In the genomic region with DNA sequence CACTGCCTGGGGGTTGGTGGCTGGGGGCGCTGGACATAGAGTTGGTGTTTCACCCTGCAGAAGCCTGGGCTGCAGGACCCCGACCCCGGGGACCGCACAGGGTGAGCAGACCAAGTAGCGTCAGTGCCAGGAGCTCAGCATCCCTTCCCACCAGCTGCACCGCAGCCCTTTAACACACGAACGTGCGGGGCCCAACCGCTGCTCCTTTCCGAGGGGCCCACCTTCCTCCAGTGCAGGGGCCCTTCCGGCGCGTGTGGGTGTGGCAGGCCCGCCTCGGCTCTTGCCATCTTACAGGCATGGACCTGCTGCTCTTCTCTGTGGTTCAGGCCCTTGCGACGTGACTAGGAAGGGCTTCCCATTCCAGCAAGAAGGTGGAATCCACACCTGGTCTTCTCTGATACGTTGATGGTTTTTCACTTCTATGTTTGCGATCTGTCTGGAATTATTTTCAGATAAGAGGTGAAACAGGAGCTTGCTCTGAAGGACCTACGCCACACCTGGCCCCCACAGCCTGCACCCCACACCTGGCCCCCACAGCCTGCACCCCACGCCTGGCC, we compare ENCODE assay signal across 15 cellular contexts. TPM values are rescaled to one million over a fixed set of nuclear protein-coding genes. Genes with fewer than 3 reads are reported as not detected.
DNase-seq lines count a peak whose midpoint lies in the region; ATAC-seq and TF ChIP-seq lines count a peak whose summit lies in the region.
"Had no signal": no experiment of that assay in that cellular context is flagged by ENCODE, and none has a peak within 500 bp of the region (broad histone marks: within the 10 kb centered on the region; RNA-seq: fewer than 3 reads in every experiment).

No MANE protein-coding gene starts in this region.

- no peaks in the 10 kb centered on the region for H3K27me3 ChIP-seq in BLaER1 treated with 17β-estradiol and CSF1 and Interleukin-3, amounts not matched to agents 10 nM and 100 nM
- no peaks in the 10 kb centered on the region for H3K27me3 ChIP-seq in mammary epithelial cell (ENCODE audit: insufficient read depth, low read length)

- H3K9ac ChIP-seq in BLaER1 treated with 17β-estradiol and CSF1 and Interleukin-3, amounts not matched to agents 10 nM and 100 nM: peak overlapping the region in 8 of 11 experiments; percentile 91 to 100 (median 98); a peak in 14 of 22 replicates
- no peak overlapping the region for H3K9ac ChIP-seq in mammary epithelial cell (ENCODE audit: insufficient read depth, low read length)
- H3K9ac ChIP-seq: SK-N-SH had no signal

- BruUV-seq in mammary epithelial cell (replicated peaks; lab: Mats Ljungman, UMichigan): no TSS peak

- H3K27ac Mint-ChIP-seq in T-helper 17 cell (no peak overlapping the region), nephron (no peak overlapping the region)
- H3K27ac Mint-ChIP-seq: GM23338 had no signal

- peak overlapping the region; percentile 5 for H3K4me3 Mint-ChIP-seq in T-helper 17 cell
- H3K4me3 Mint-ChIP-seq in nephron: peak overlapping the region; percentile 69 to 78 (median 76)

- peaks cover 55 to 84% (median 71%) of the 10 kb centered on the region in 11 experiments for H4K20me1 ChIP-seq in BLaER1 treated with 17β-estradiol and CSF1 and Interleukin-3, amounts not matched to agents 10 nM and 100 nM
- no peaks in the 10 kb centered on the region for H4K20me1 ChIP-seq in mammary epithelial cell (ENCODE audit: insufficient read depth, low read length)

- peaks cover 2% of the 10 kb centered on the region for H3K36me3 Mint-ChIP-seq in T-helper 17 cell (ENCODE audit: low read depth)
- peaks cover 14% of the 10 kb centered on the region for H3K36me3 Mint-ChIP-seq in nephron (ENCODE audit: low read depth)

- H3K4me1 Mint-ChIP-seq in T-helper 17 cell (peaks cover 20% of the 10 kb centered on the region), nephron (no peaks in the 10 kb centered on the region)

- H3K27me3 Mint-ChIP-seq in T-helper 17 cell: no peaks in the 10 kb centered on the region
- no peaks in the 10 kb centered on the region for H3K27me3 Mint-ChIP-seq in nephron (ENCODE audit: low read depth)

- 94% methylated on average over 12 of the region's 22 CpGs for WGBS in mammary epithelial cell (ENCODE audit: low coverage, missing lambda C conversion rate)

- peaks cover 60% of the 10 kb centered on the region for H3K79me2 ChIP-seq in mammary epithelial cell (ENCODE audit: insufficient read depth, low read length)

- CTCF ChIA-PET in mammary epithelial cell (lab: Charles Lee; ENCODE audit: low non-redundant PET): no interaction called here

- DNase-seq in DMS79 treated with DMSO at 0.1 percent for 48 hours (lab: John Stamatoyannopoulos, UW): peak; percentile 88
- no peak for DNase-seq in T-helper 17 cell
- no peak for DNase-seq in mammary epithelial cell
- DNase-seq in pons (ENCODE audit: low spot score): no peak
- no peak for DNase-seq in NCI-H345 (lab: John Stamatoyannopoulos, UW)
- DNase-seq: NCI-H187, NCI-H446 treated with DMSO at 0.1 percent for 48 hours, Right ventricle myocardium superior had no signal

- peaks cover 37 to 71% (median 64%) of the 10 kb centered on the region in 10 experiments for H3K4me1 ChIP-seq in BLaER1 treated with 17β-estradiol and CSF1 and Interleukin-3, amounts not matched to agents 10 nM and 100 nM
- H3K4me1 ChIP-seq in mammary epithelial cell (ENCODE audit: insufficient read depth, low read length): peaks cover 12% of the 10 kb centered on the region

- intact Hi-C loops in mammary epithelial cell (cut with micrococcal nuclease): loop anchor here (5.0 kb wide), 1 partner anchor 70 kb away; a partner anchor contains a TSS

- peak overlapping the region in 4 of 10 experiments; percentile 95 to 99 (median 98); a peak in 5 of 20 replicates for H3K4me3 ChIP-seq in BLaER1 treated with 17β-estradiol and CSF1 and Interleukin-3, amounts not matched to agents 10 nM and 100 nM
- no peak overlapping the region for H3K4me3 ChIP-seq in mammary epithelial cell (replicated peaks in 1 of 3; ENCODE audit: insufficient read depth in 1 of 3, low read depth in 2 of 3, low read length in 3 of 3)

- peaks cover 21 to 49% (median 42%) of the 10 kb centered on the region in 11 experiments; a peak in 21 of 22 replicates for H3K36me3 ChIP-seq in BLaER1 treated with 17β-estradiol and CSF1 and Interleukin-3, amounts not matched to agents 10 nM and 100 nM
- no peaks in the 10 kb centered on the region for H3K36me3 ChIP-seq in mammary epithelial cell (ENCODE audit: insufficient read depth, low read length)

- peak overlapping the region in 10 of 11 experiments; percentile 96 to 100 (median 99); a peak in 19 of 22 replicates for H3K4me2 ChIP-seq in BLaER1 treated with 17β-estradiol and CSF1 and Interleukin-3, amounts not matched to agents 10 nM and 100 nM
- H3K4me2 ChIP-seq in mammary epithelial cell (ENCODE audit: insufficient read depth, low read depth, low read length): no peak overlapping the region

- dilution Hi-C loops in mammary epithelial cell (cut with HindIII; ENCODE audit: low sequenced_read_pairs): no loop called here

- TF ChIP-seq CTCF in nephron (IDR thresholded peaks at IDR 0.05; ENCODE audit: unreplicated experiment in 3 of 3) (no peak), mammary epithelial cell (conservative IDR thresholded peaks at IDR 0.05 in 1 of 2, IDR thresholded peaks at IDR 0.05 in 1 of 2; ENCODE audit: extremely low read depth in 1 of 2, insufficient read depth in 1 of 2, low read depth in 1 of 2, low read length in 2 of 2) (no peak)

- no peaks in the 10 kb centered on the region for H3K9me3 ChIP-seq in BLaER1 treated with 17β-estradiol and CSF1 and Interleukin-3, amounts not matched to agents 10 nM and 100 nM (replicated peaks in 1 of 11)
- no peaks in the 10 kb centered on the region for H3K9me3 ChIP-seq in T-helper 17 cell (ENCODE audit: control insufficient read depth, low read length, poor library complexity, severe bottlenecking)
- H3K9me3 ChIP-seq in mammary epithelial cell (replicated peaks; ENCODE audit: insufficient read depth, low read length): no peaks in the 10 kb centered on the region
- H3K9me3 ChIP-seq: SK-N-SH had no signal

- H2AFZ ChIP-seq in mammary epithelial cell (ENCODE audit: low read depth, low read length): no peak overlapping the region
- H2AFZ ChIP-seq: GM23338 had no signal

- in situ Hi-C loops in mammary epithelial cell (cut with MboI; ENCODE audit: low sequenced_read_pairs in 2 of 2): no loop called here

- H3K27ac ChIP-seq in BLaER1 treated with 17β-estradiol and CSF1 and Interleukin-3, amounts not matched to agents 10 nM and 100 nM: peak overlapping the region in 1 of 11 experiments; percentile 98; a peak in 1 of 22 replicates
- H3K27ac ChIP-seq in mammary epithelial cell (ENCODE audit: insufficient read depth, low read depth, low read length): no peak overlapping the region
- H3K27ac ChIP-seq: C4-2B had no signal

- H3K9me3 Mint-ChIP-seq in nephron: no peaks in the 10 kb centered on the region
- H3K9me3 Mint-ChIP-seq: GM23338 had no signal

- ATAC-seq in T-helper 17 cell: no peak
- ATAC-seq in HG03521 (IDR thresholded peaks at IDR 0.05; ENCODE audit: unreplicated experiment): no peak

RNA-seq across cellular contexts. Expression of a gene that starts 47.8 kb away (rescaled TPM):
- total RNA-seq in T-helper 17 cell (not detected), mammary epithelial cell (not detected)
- polyA plus RNA-seq in mammary epithelial cell: not detected
- not detected for polyA minus RNA-seq in mammary epithelial cell
- total RNA-seq: Daoy, Right ventricle myocardium superior had no signal
- polyA plus RNA-seq: GM23338 had no signal

RNA-seq across cellular contexts. Expression of a gene that starts 56.0 kb away (rescaled TPM):
- total RNA-seq in T-helper 17 cell: not detected
- not detected for total RNA-seq in mammary epithelial cell
- polyA plus RNA-seq in mammary epithelial cell: not detected
- not detected for polyA minus RNA-seq in mammary epithelial cell
- total RNA-seq: Daoy, Right ventricle myocardium superior had no signal
